Comparison of ENCODE assay signal across 8 cellular contexts in the genomic region with DNA sequence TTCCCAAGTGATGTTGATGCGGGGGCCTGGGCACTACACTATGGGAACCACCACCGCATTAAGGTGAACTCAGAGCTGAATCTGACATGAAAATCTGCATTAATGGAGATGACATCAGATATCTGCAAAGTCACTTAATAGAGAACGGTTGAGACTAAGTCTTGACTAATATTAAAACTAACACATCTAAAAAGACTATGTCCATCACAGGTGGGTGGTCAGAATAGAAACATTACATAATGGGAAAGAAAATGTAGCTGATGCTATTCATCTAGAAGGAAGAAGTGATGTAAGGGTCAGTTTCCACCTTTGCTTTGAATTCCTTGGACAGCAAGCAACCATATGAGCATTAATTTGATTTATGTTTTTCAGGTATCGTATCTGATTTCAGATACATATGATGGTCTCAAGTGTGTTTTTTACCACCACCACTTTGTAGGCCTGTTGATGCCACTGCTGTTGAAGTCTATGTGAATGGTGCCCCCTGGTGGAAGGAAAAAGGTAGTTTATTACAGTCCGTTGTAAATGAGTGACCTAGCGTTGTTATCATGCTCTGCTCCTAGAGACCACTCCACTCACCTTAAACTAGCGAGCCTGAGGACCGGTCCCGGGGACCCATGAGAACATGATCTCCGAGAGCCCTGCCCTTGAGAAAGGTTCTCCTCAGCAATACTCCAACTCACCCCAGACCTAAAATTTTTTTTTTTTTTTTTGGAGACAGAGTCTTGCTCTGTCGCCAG.
DNase-seq lines count a peak whose midpoint lies in the region; ATAC-seq and TF ChIP-seq lines count a peak whose summit lies in the region.

No MANE protein-coding gene starts in this region.

- TF ChIP-seq EP300 in ovary (IDR thresholded peaks at IDR 0.05) = no peak

- intact Hi-C loops in ovary (cut with DNase I) = loop anchor here (5.0 to 10.0 kb wide), 4 partner anchors 207 to 285 kb away; no protein-coding TSS in a partner anchor

- no peaks in the 10 kb centered on the region for H4K20me1 ChIP-seq in GM23248 (ENCODE audit: insufficient read depth)

- ATAC-seq in GM19455 (IDR thresholded peaks at IDR 0.05; ENCODE audit: unreplicated experiment) = no peak

- in situ Hi-C loops in GM23248 (cut with MboI) = loop anchor here (10.0 kb wide), 2 partner anchors 207 to 287 kb away; no protein-coding TSS in a partner anchor

- no peak for TF ChIP-seq POLR2A in ovary (IDR thresholded peaks at IDR 0.05)

- H3K36me3 ChIP-seq in GM23248 (ENCODE audit: low read depth) = peaks cover 11% of the 10 kb centered on the region; the same call in 1 of the 2 replicates
- H3K36me3 ChIP-seq in ovary = no peaks in the 10 kb centered on the region

- H2AFZ ChIP-seq in GM23248 = no peak overlapping the region

- no peaks in the 10 kb centered on the region for H3K79me2 ChIP-seq in GM23248 (ENCODE audit: insufficient read depth)

- DNase-seq in GM04504 (ENCODE audit: low read depth) = peak; percentile 56
- DNase-seq in GM23248 = peak; percentile 82
- peak; percentile 50 for DNase-seq in KG1 (lab: John Stamatoyannopoulos, UW)
- peak; percentile 85 for DNase-seq in OCI-M1 (lab: John Stamatoyannopoulos, UW)
- peak; percentile 5 for DNase-seq in activated T-helper 1 cell treated with Interleukin-2 at 50 U/mL for 16 hours (ENCODE audit: low read depth)
- DNase-seq in foreskin melanocyte = peak; percentile 55
- peak; percentile 28 to 64 (median 35) for DNase-seq in ovary

- H3K27ac ChIP-seq in GM23248 (no peak overlapping the region), ovary (no peak overlapping the region)

- H3K27me3 ChIP-seq in GM23248 (replicated peaks; ENCODE audit: insufficient read depth) (no peaks in the 10 kb centered on the region), ovary (no peaks in the 10 kb centered on the region)

- no peak overlapping the region for H3K4me2 ChIP-seq in GM23248 (ENCODE audit: unreplicated experiment)

- no peaks in the 10 kb centered on the region for H3K9me2 ChIP-seq in GM23248 (ENCODE audit: insufficient read depth)

- H3K9me3 ChIP-seq in GM23248 (ENCODE audit: low read depth) (no peaks in the 10 kb centered on the region), ovary (no peaks in the 10 kb centered on the region)

- H3K4me3 ChIP-seq in GM23248 (no peak overlapping the region), ovary (no peak overlapping the region)

- 38 to 42% methylated on average over 11 of the region's 11 CpGs for WGBS in GM23248 (ENCODE audit: low coverage in 1 of 2, low lambda C conversion rate in 2 of 2, missing lambda C conversion rate in 2 of 2), 2 experiments
- 48 to 51% (median 50%) methylated on average over 11 of the region's 11 CpGs for WGBS in ovary, 3 donors

- H3K4me1 ChIP-seq in GM23248 (ENCODE audit: insufficient read depth) (no peaks in the 10 kb centered on the region), ovary (ENCODE audit: insufficient read depth) (no peaks in the 10 kb centered on the region)

- no peak overlapping the region for H3K9ac ChIP-seq in GM23248

- H3F3A ChIP-seq in GM23248 (ENCODE audit: insufficient read depth) = peaks cover 8% of the 10 kb centered on the region; the same call in 1 of the 2 replicates

- TF ChIP-seq CTCF in ovary (IDR thresholded peaks at IDR 0.05) = peak; percentile 70 to 78 (median 75)

Comparison
In these comparisons a context has a peak if more than half of its experiments do, and no peak if none do; other contexts are left out.
1. DNase-seq: peak in every context shown above with its lines; median percentile 85 in OCI-M1; 82 in GM23248; 56 in GM04504; 55 in foreskin melanocyte; 50 in KG1; 35 in ovary; 5 in activated T-helper 1 cell treated with Interleukin-2 at 50 U/mL for 16 hours.